In genomic region chr20:63868264-63868663, GRCh38 we compare ENCODE assay signal across 1 cellular context.
TF ChIP-seq lines count a peak whose summit lies in the region.

No MANE protein-coding gene starts in this region.

TF ChIP-seq in HCT116, 20 proteins besides CTCF, POLR2A, EP300 and RAD21:
- no peak for TF ChIP-seq ELF1 (IDR thresholded peaks at IDR 0.05; ENCODE audit: borderline replicate concordance, low read depth)
